ENCODE assay signal across 1 cellular context in the genomic region with DNA sequence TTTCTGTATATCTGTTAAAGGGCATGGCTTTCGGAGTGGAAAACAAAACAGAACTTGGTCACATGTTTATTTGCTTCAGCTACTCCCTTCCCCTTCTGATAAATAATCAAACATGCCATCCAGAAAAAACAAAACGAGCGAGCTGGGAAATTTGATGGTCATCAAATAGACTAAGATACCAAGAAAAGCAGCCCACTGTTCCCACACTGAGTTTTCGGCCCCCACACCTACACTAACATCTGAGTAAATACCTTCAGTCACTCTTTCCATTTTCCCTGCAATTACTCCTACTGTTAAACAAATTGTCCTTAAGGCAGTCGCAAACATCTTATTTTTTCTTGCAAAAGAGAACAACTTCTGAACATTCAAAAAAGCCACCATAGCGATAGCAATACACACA.
TF ChIP-seq lines count a peak whose summit lies in the region.

No MANE protein-coding gene starts in this region.

TF ChIP-seq in IMR-90, 13 proteins besides CTCF, POLR2A, EP300 and RAD21 (continued from another document):
- TF ChIP-seq, protein P1, sequence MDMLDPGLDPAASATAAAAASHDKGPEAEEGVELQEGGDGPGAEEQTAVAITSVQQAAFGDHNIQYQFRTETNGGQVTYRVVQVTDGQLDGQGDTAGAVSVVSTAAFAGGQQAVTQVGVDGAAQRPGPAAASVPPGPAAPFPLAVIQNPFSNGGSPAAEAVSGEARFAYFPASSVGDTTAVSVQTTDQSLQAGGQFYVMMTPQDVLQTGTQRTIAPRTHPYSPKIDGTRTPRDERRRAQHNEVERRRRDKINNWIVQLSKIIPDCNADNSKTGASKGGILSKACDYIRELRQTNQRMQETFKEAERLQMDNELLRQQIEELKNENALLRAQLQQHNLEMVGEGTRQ (IDR thresholded peaks at IDR 0.05; ENCODE audit: low read depth, low read length): no peak
- TF ChIP-seq BHLHE40 (IDR thresholded peaks at IDR 0.05; ENCODE audit: low read depth, low read length) (no peak), MAFK (IDR thresholded peaks at IDR 0.05; ENCODE audit: low read depth, low read length) (no peak), RCOR1 (IDR thresholded peaks at IDR 0.05; ENCODE audit: insufficient replicate concordance, low read length) (no peak), CHD1 (IDR thresholded peaks at IDR 0.05; ENCODE audit: low read depth, low read length) (no peak), NFE2L2 (IDR thresholded peaks at IDR 0.05; ENCODE audit: low read depth, low read length) (no peak), CEBPB (IDR thresholded peaks at IDR 0.05; ENCODE audit: low read depth, low read length) (no peak), MXI1 (IDR thresholded peaks at IDR 0.05; ENCODE audit: borderline replicate concordance, low read depth, low read length) (no peak), SMC3 (IDR thresholded peaks at IDR 0.05; ENCODE audit: low read depth, low read length) (no peak), RFX5 (IDR thresholded peaks at IDR 0.05; ENCODE audit: low read depth, low read length) (no peak), MAZ (IDR thresholded peaks at IDR 0.05; ENCODE audit: borderline replicate concordance, low read depth, low read length) (no peak)
- TF ChIP-seq, protein P2, sequence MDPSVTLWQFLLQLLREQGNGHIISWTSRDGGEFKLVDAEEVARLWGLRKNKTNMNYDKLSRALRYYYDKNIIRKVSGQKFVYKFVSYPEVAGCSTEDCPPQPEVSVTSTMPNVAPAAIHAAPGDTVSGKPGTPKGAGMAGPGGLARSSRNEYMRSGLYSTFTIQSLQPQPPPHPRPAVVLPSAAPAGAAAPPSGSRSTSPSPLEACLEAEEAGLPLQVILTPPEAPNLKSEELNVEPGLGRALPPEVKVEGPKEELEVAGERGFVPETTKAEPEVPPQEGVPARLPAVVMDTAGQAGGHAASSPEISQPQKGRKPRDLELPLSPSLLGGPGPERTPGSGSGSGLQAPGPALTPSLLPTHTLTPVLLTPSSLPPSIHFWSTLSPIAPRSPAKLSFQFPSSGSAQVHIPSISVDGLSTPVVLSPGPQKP (IDR thresholded peaks at IDR 0.05; ENCODE audit: borderline replicate concordance, low read depth, low read length): no peak
